In the genomic region with DNA sequence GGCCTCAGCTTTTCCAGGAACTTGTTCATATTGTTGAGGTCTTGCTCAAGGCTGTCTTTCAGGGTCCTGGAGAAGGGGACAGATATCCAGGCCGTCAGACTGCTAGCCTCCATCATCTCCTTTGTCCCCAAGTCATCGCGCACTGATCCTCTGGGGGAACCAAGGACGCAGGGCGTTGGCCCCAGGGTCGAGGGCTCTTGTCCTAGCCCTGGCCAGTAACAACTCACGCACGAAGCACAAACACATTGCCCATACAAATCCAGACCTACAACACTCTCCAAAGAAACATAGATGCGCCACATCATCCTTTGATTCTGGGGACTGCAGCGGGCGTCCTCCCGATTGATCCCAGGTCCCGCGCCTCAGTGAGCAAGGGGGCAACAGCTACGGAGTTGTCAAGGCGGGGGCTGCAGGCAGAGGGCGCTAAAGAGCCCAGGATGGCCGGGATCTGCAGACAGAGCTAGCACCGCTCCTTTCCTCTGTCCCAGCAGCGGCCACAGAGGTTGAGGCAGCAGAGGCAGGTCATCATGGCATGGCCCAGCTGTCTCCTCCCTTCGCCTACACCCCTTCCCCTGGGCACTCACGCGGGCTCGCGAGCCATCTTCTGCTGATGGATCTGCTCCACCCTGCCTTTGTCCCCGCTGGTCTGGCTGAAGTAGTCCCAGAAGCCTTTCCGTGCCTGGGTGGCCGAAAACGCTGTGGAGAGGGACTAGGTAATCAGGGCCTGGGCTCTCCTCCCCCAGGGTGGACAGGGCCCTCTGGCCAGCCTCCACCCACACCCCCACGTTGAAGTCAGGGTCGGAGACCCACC, we compare ENCODE assay signal across 8 cellular contexts. TPM values are rescaled to one million over a fixed set of nuclear protein-coding genes. Genes with fewer than 3 reads are reported as not detected.
A peak's percentile ranks its signal among the peaks of the same experiment; 100 is the strongest.
DNase-seq lines count a peak whose midpoint lies in the region; ATAC-seq and TF ChIP-seq lines count a peak whose summit lies in the region.

No MANE protein-coding gene starts in this region.

- TF ChIP-seq CTCF in CD8-positive, alpha-beta T cell (IDR thresholded peaks at IDR 0.05), result peak; percentile 88
- peak; percentile 70 for TF ChIP-seq CTCF in HL-60 (IDR thresholded peaks at IDR 0.05; ENCODE audit: insufficient read depth, low read length)
- peak; percentile 82 for TF ChIP-seq CTCF in OCI-LY3 (IDR thresholded peaks at IDR 0.05; ENCODE audit: low read depth, low read length)

- H3K9me3 Mint-ChIP-seq in CD8-positive, alpha-beta T cell, result no peaks in the 10 kb centered on the region
- H3K9me3 Mint-ChIP-seq in naive B cell, result no peaks in the 10 kb centered on the region

- H2AFZ ChIP-seq in OCI-LY3 (ENCODE audit: low read depth, low read length), result peak overlapping the region; percentile 51

- no peak overlapping the region for H3K4me3 Mint-ChIP-seq in CD8-positive, alpha-beta T cell
- peak overlapping the region in 6 of 8 donors; percentile 6 to 72 (median 42) for H3K4me3 Mint-ChIP-seq in naive B cell

- DNase-seq in CD8-positive, alpha-beta T cell, result peak; percentile 48 to 88 (median 73)
- DNase-seq in HL-60 (ENCODE audit: low read depth in 1 of 2, low spot score in 1 of 2) (peak; percentile 62 to 72), activated T-cell treated with anti-CD3 and anti-CD28 coated beads for 48 hours (ENCODE audit: low read depth) (peak; percentile 74), erythroblast (lab: John Stamatoyannopoulos, UW) (peak; percentile 68 to 80), naive B cell (peak; percentile 59)
- DNase-seq in stimulated activated CD8-positive, alpha-beta memory T cell treated with anti-CD3 and anti-CD28 coated beads, Interleukin-4, amount 100 ng/mL, for 48 hours, result peak; percentile 92

- H3K27me3 ChIP-seq in CD8-positive, alpha-beta T cell (ENCODE audit: insufficient read depth, low read length), result no peaks in the 10 kb centered on the region
- H3K27me3 ChIP-seq in HL-60 (ENCODE audit: insufficient read depth, poor library complexity, severe bottlenecking), result no peaks in the 10 kb centered on the region
- H3K27me3 ChIP-seq in OCI-LY3 (ENCODE audit: low read depth, low read length), result no peaks in the 10 kb centered on the region

- H3K27ac ChIP-seq in CD8-positive, alpha-beta T cell (ENCODE audit: low read depth, low read length), result no peak overlapping the region
- no peak overlapping the region for H3K27ac ChIP-seq in HL-60 (replicated peaks)
- H3K27ac ChIP-seq in OCI-LY3 (ENCODE audit: low read length), result no peak overlapping the region

- CTCF ChIA-PET in CD8-positive, alpha-beta T cell (lab: Charles Lee), result interaction anchor here (0.6 to 10.7 kb wide), 32 partner anchors 8 to 437 kb away, joined by 3 to 153 read pairs (median 6); a partner anchor contains a TSS

- H3K9ac ChIP-seq in OCI-LY3 (ENCODE audit: low read length), result peak overlapping the region; percentile 1; the same call in 1 of the 2 replicates

- intact Hi-C loops in CD8-positive, alpha-beta T cell (cut with DNase I, micrococcal nuclease), result loop anchor here (1.0 to 5.0 kb wide), 5 partner anchors 45 to 436 kb away; no protein-coding TSS in a partner anchor

- peaks cover 22% of the 10 kb centered on the region for H3K4me1 ChIP-seq in CD8-positive, alpha-beta T cell (ENCODE audit: insufficient read depth, low read length)
- H3K4me1 ChIP-seq in OCI-LY3 (ENCODE audit: low read length), result peaks cover 14% of the 10 kb centered on the region

- peaks cover 4% of the 10 kb centered on the region for H3K36me3 ChIP-seq in CD8-positive, alpha-beta T cell (ENCODE audit: insufficient read depth, low read length)
- no peaks in the 10 kb centered on the region for H3K36me3 ChIP-seq in OCI-LY3 (replicated peaks; ENCODE audit: low read depth, low read length)

- TF ChIP-seq POLR2A in erythroblast (IDR thresholded peaks at IDR 0.05; ENCODE audit: low read length), result no peak

- ATAC-seq in CD8-positive, alpha-beta T cell, result peak; percentile 66
- ATAC-seq in naive B cell (ENCODE audit: low read depth in 2 of 2) (peak; percentile 35 to 42), HG02840 (IDR thresholded peaks at IDR 0.05; ENCODE audit: low FRiP score, unreplicated experiment) (no peak)

- peak overlapping the region; percentile 66 for H3K4me2 ChIP-seq in OCI-LY3 (ENCODE audit: low read length)

- H3K4me1 Mint-ChIP-seq in CD8-positive, alpha-beta T cell (ENCODE audit: low read depth), result peaks cover 33% of the 10 kb centered on the region
- peaks cover 22 to 31% (median 27%) of the 10 kb centered on the region in 3 donors for H3K4me1 Mint-ChIP-seq in naive B cell

- peaks cover 16% of the 10 kb centered on the region for H3K36me3 Mint-ChIP-seq in CD8-positive, alpha-beta T cell
- no peaks in the 10 kb centered on the region for H3K36me3 Mint-ChIP-seq in naive B cell

- POLR2A ChIA-PET in CD8-positive, alpha-beta T cell (lab: Charles Lee), result interaction anchor here (0.6 to 2.5 kb wide), 6 partner anchors 18 to 439 kb away, joined by 3 to 13 read pairs (median 4); a partner anchor contains a TSS

- no peaks in the 10 kb centered on the region for H3K27me3 Mint-ChIP-seq in CD8-positive, alpha-beta T cell (ENCODE audit: low read depth)
- peaks cover 5 to 10% (median 9%) of the 10 kb centered on the region in 3 donors for H3K27me3 Mint-ChIP-seq in naive B cell

- no peak overlapping the region for H3K4me3 ChIP-seq in CD8-positive, alpha-beta T cell (ENCODE audit: low read depth, low read length)
- H3K4me3 ChIP-seq in HL-60 (replicated peaks; ENCODE audit: insufficient read depth, low read length) (no peak overlapping the region), OCI-LY3 (ENCODE audit: low read length) (peak overlapping the region; percentile 63)

- H3K9me3 ChIP-seq in CD8-positive, alpha-beta T cell (ENCODE audit: low read length), result no peaks in the 10 kb centered on the region
- H3K9me3 ChIP-seq in OCI-LY3 (ENCODE audit: insufficient read depth, low read length), result no peaks in the 10 kb centered on the region

- H3K79me2 ChIP-seq in OCI-LY3 (ENCODE audit: low read length), result peaks cover 13% of the 10 kb centered on the region

- H4K20me1 ChIP-seq in OCI-LY3 (ENCODE audit: insufficient read depth, low read length), result no peaks in the 10 kb centered on the region

- no peak overlapping the region for H3K27ac Mint-ChIP-seq in CD8-positive, alpha-beta T cell
- peak overlapping the region in 1 of 6 donors; percentile 47 for H3K27ac Mint-ChIP-seq in naive B cell

RNA-seq across cellular contexts. Expression of a gene that starts 0.5 kb away (rescaled TPM):
- not detected for total RNA-seq in CD8-positive, alpha-beta T cell
- not detected for polyA plus RNA-seq in naive B cell (ENCODE audit: low read depth in 6 of 6)

RNA-seq across cellular contexts. Expression of a gene that starts 3.4 kb away (rescaled TPM):
- total RNA-seq in CD8-positive, alpha-beta T cell, result 100 to 1,000 TPM; 132 to 134 TPM
- 10 to 100 TPM; 36.9 to 51.1 (median 45.0) TPM for polyA plus RNA-seq in naive B cell (ENCODE audit: low read depth in 6 of 6)

RNA-seq across cellular contexts. Expression of a gene that starts 18.4 kb away (rescaled TPM):
- total RNA-seq in CD8-positive, alpha-beta T cell, result 10 to 100 TPM; 12.5 TPM
- 10 to 100 TPM in 4 of 6 donors, 1 to 10 TPM in 2; 5.0 to 17.7 (median 13.6) TPM for polyA plus RNA-seq in naive B cell (ENCODE audit: low read depth in 6 of 6)

RNA-seq across cellular contexts. Expression of a gene that starts 31.9 kb away (rescaled TPM):
- not detected for total RNA-seq in CD8-positive, alpha-beta T cell
- not detected for polyA plus RNA-seq in naive B cell (ENCODE audit: low read depth in 6 of 6)

RNA-seq across cellular contexts. Expression of a gene that starts 38.5 kb away (rescaled TPM):
- not detected for total RNA-seq in CD8-positive, alpha-beta T cell
- not detected for polyA plus RNA-seq in naive B cell (ENCODE audit: low read depth in 6 of 6)
